Comparison of ENCODE assay signal across 11 cellular contexts in the genomic region with DNA sequence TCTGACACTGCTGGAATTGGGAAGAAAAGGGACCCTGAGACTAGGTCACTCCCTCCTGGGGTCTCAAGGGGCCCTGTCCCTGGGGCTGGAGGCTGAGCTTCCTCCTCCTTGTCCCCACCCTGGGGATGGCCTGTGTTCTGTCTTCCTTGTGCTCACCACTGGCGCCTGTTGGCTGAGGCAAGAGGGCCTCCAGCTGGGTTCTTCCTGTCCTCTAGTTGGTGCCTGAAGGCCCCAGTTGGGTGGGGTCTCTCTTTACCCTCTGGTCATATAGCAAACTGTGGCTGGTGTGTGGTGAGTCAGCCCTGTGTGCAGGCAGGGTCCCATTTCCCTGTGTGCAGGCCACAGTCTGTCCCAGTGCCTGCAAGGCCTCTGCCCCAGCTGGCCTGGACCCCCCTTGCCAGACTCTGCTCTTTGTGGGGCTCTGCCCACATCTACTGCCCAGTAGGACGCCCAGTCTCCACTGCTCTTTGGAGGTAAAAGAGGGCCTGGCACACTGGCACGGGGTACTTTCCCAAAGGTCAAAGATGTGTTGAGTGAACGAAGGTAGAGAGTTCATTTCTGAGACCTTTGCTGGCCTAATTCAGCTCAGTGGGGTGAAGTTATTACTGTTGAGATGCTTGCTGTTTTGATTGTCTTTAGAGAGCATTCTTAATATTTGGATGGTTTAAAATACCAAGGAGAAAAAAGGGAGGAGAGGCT. TPM values are rescaled to one million over a fixed set of nuclear protein-coding genes. Genes with fewer than 3 reads are reported as not detected.
DNase-seq lines count a peak whose midpoint lies in the region; ATAC-seq, FAIRE-seq and TF ChIP-seq lines count a peak whose summit lies in the region.
"Had no signal": no experiment of that assay in that cellular context is flagged by ENCODE, and none has a peak within 500 bp of the region (broad histone marks: within the 10 kb centered on the region; RNA-seq: fewer than 3 reads in every experiment).

No MANE protein-coding gene starts in this region.

- H3K4me3 Mint-ChIP-seq in activated naive CD4-positive, alpha-beta T cell treated with anti-CD3 and anti-CD28 coated beads for 36 hours = peak overlapping the region; percentile 28
- no peak overlapping the region for H3K4me3 Mint-ChIP-seq in stimulated activated memory B cell treated with anti-CD40 and anti-IgM and Interleukin-4, amounts not matched to agents 10 μg/mL and 1 μg/mL and 100 μg/mL, for 72 hours
- H3K4me3 Mint-ChIP-seq: stimulated activated effector memory CD8-positive, alpha-beta T cell treated with anti-CD3 and anti-CD28 coated beads, Interleukin-12 subunit alpha, Interleukin-12 subunit beta, amount 100 ng/mL, for 72 hours had no signal

- FAIRE-seq in D721Med (lab: Jason Lieb, UNC) = no peak

- no peak for ATAC-seq in stimulated activated memory B cell treated with anti-CD40 and anti-IgM and Interleukin-4, amounts not matched to agents 10 μg/mL and 1 μg/mL and 100 μg/mL, for 72 hours
- no peak for ATAC-seq in GM18498 (IDR thresholded peaks at IDR 0.05; ENCODE audit: unreplicated experiment)
- ATAC-seq: stimulated activated effector memory CD8-positive, alpha-beta T cell treated with anti-CD3 and anti-CD28 coated beads, Interleukin-12 subunit alpha, Interleukin-12 subunit beta, amount 100 ng/mL, for 72 hours had no signal

- no peak for TF ChIP-seq CTCF in D721Med (IDR thresholded peaks at IDR 0.05; ENCODE audit: insufficient read depth, missing control alignments)

- CTCF ChIA-PET in activated naive CD4-positive, alpha-beta T cell treated with anti-CD3 and anti-CD28 coated beads for 36 hours (lab: Charles Lee) = interaction anchor here (0.6 kb wide), 1 partner anchor 24 kb away, joined by 3 read pairs; no protein-coding TSS in a partner anchor

- peak; percentile 31 for DNase-seq in activated naive CD4-positive, alpha-beta T cell treated with anti-CD3 and anti-CD28 coated beads for 36 hours
- no peak for DNase-seq in activated naive CD4-positive, alpha-beta T cell treated with Interleukin-2 at 50 U/mL for 16 hours
- DNase-seq in NOMO-1 treated with dmso at 0.1 percent for 144 hours (lab: John Stamatoyannopoulos, UW; ENCODE audit: unreplicated experiment) (peak; percentile 24), dermis blood vessel endothelial cell (peak; percentile 31), NCI-H345 treated with DMSO at 0.1 percent for 48 hours (lab: John Stamatoyannopoulos, UW; ENCODE audit: unreplicated experiment) (no peak), D721Med (ENCODE audit: insufficient read length, low spot score) (no peak)
- DNase-seq: BE2C, NCI-H2171 had no signal

- intact Hi-C loops in activated naive CD4-positive, alpha-beta T cell treated with anti-CD3 and anti-CD28 coated beads for 36 hours (cut with micrococcal nuclease) = no loop called here

- peak overlapping the region; percentile 74 for H3K27ac Mint-ChIP-seq in activated naive CD4-positive, alpha-beta T cell treated with anti-CD3 and anti-CD28 coated beads for 36 hours
- H3K27ac Mint-ChIP-seq in stimulated activated memory B cell treated with anti-CD40 and anti-IgM and Interleukin-4, amounts not matched to agents 10 μg/mL and 1 μg/mL and 100 μg/mL, for 72 hours = peak overlapping the region; percentile 46
- H3K27ac Mint-ChIP-seq: stimulated activated effector memory CD8-positive, alpha-beta T cell treated with anti-CD3 and anti-CD28 coated beads, Interleukin-12 subunit alpha, Interleukin-12 subunit beta, amount 100 ng/mL, for 72 hours had no signal

- no peaks in the 10 kb centered on the region for H3K27me3 Mint-ChIP-seq in activated naive CD4-positive, alpha-beta T cell treated with anti-CD3 and anti-CD28 coated beads for 36 hours (ENCODE audit: low read depth)
- peaks cover 30% of the 10 kb centered on the region for H3K27me3 Mint-ChIP-seq in stimulated activated memory B cell treated with anti-CD40 and anti-IgM and Interleukin-4, amounts not matched to agents 10 μg/mL and 1 μg/mL and 100 μg/mL, for 72 hours

- H3K36me3 Mint-ChIP-seq in activated naive CD4-positive, alpha-beta T cell treated with anti-CD3 and anti-CD28 coated beads for 36 hours (ENCODE audit: low read depth) = no peaks in the 10 kb centered on the region
- no peaks in the 10 kb centered on the region for H3K36me3 Mint-ChIP-seq in stimulated activated memory B cell treated with anti-CD40 and anti-IgM and Interleukin-4, amounts not matched to agents 10 μg/mL and 1 μg/mL and 100 μg/mL, for 72 hours
- H3K36me3 Mint-ChIP-seq: stimulated activated effector memory CD8-positive, alpha-beta T cell treated with anti-CD3 and anti-CD28 coated beads, Interleukin-12 subunit alpha, Interleukin-12 subunit beta, amount 100 ng/mL, for 72 hours had no signal

- H3K4me1 Mint-ChIP-seq in activated naive CD4-positive, alpha-beta T cell treated with anti-CD3 and anti-CD28 coated beads for 36 hours (ENCODE audit: low read depth) = peaks cover 42% of the 10 kb centered on the region
- peaks cover 30% of the 10 kb centered on the region for H3K4me1 Mint-ChIP-seq in stimulated activated memory B cell treated with anti-CD40 and anti-IgM and Interleukin-4, amounts not matched to agents 10 μg/mL and 1 μg/mL and 100 μg/mL, for 72 hours

- H3K9me3 Mint-ChIP-seq in activated naive CD4-positive, alpha-beta T cell treated with anti-CD3 and anti-CD28 coated beads for 36 hours = no peaks in the 10 kb centered on the region
- no peaks in the 10 kb centered on the region for H3K9me3 Mint-ChIP-seq in stimulated activated memory B cell treated with anti-CD40 and anti-IgM and Interleukin-4, amounts not matched to agents 10 μg/mL and 1 μg/mL and 100 μg/mL, for 72 hours
- H3K9me3 Mint-ChIP-seq: stimulated activated effector memory CD8-positive, alpha-beta T cell treated with anti-CD3 and anti-CD28 coated beads, Interleukin-12 subunit alpha, Interleukin-12 subunit beta, amount 100 ng/mL, for 72 hours had no signal

RNA-seq across cellular contexts. Expression of a gene that starts 55.1 kb away (rescaled TPM):
- under 1 TPM in 1 of 2 experiments, not detected in 1; 0.21 TPM for total RNA-seq in activated naive CD4-positive, alpha-beta T cell treated with anti-CD3 and anti-CD28 coated beads for 36 hours
- total RNA-seq in dermis blood vessel endothelial cell = 1,341 and 2,150 TPM in 2 replicates

Comparison
In these comparisons a context has a peak if more than half of its experiments do, and no peak if none do; other contexts are left out.
1. DNase-seq: peak in activated naive CD4-positive, alpha-beta T cell treated with anti-CD3 and anti-CD28 coated beads for 36 hours (single experiment), NOMO-1 treated with dmso at 0.1 percent for 144 hours (single experiment) and dermis blood vessel endothelial cell (single experiment); none in activated naive CD4-positive, alpha-beta T cell treated with Interleukin-2 at 50 U/mL for 16 hours (single experiment), NCI-H345 treated with DMSO at 0.1 percent for 48 hours (single experiment) and D721Med (single experiment).
2. RNA of a gene that starts 55.1 kb away (total RNA-seq): 1,341 to 2,150 TPM in dermis blood vessel endothelial cell; 0.21 TPM in activated naive CD4-positive, alpha-beta T cell treated with anti-CD3 and anti-CD28 coated beads for 36 hours; every median in the first group is over 1,000 times any median in the second.